Comparison of ENCODE assay signal across 8 cellular contexts in genomic region chr1:159000627-159001026, GRCh38. TPM values are rescaled to one million over a fixed set of nuclear protein-coding genes. Genes with fewer than 3 reads are reported as not detected.
DNase-seq lines count a peak whose midpoint lies in the region; ATAC-seq lines count a peak whose summit lies in the region.

No MANE protein-coding gene starts in this region.

- H3K27ac ChIP-seq in ACC112 (ENCODE audit: low read depth, low read length) = peak overlapping the region; percentile 81
- peak overlapping the region; percentile 93 for H3K27ac ChIP-seq in temporal lobe (ENCODE audit: low read depth, low read length)

- H3K79me2 ChIP-seq in ACC112 (ENCODE audit: control insufficient read depth, insufficient read depth, low read length, unreplicated experiment) = no peaks in the 10 kb centered on the region

- peaks cover 12% of the 10 kb centered on the region for H3K4me1 ChIP-seq in ACC112 (ENCODE audit: control insufficient read depth, insufficient read depth, low read length, unreplicated experiment)

- H3K27ac Mint-ChIP-seq in activated T-cell treated with anti-CD3 and anti-CD28 coated beads, Interleukin-2, amount 50 U/mL, for 72 hours = no peak overlapping the region

- peaks cover 5% of the 10 kb centered on the region; the same call in 1 of the 2 replicates for H3K27me3 ChIP-seq in ACC112 (ENCODE audit: insufficient read depth, low read length)

- no peaks in the 10 kb centered on the region for H3K36me3 ChIP-seq in ACC112 (ENCODE audit: insufficient read depth, low read length)

- H3K4me3 ChIP-seq in ACC112 (ENCODE audit: low read depth, low read length) = peak overlapping the region; percentile 89

- peaks cover 0 to 10% of the 10 kb centered on the region in 2 donors for H3K36me3 Mint-ChIP-seq in activated T-cell treated with anti-CD3 and anti-CD28 coated beads, Interleukin-2, amount 50 U/mL, for 72 hours (ENCODE audit: insufficient read depth in 2 of 2)

- ATAC-seq in left lobe of liver = peak; percentile 55
- ATAC-seq in activated T-cell treated with anti-CD3 and anti-CD28 coated beads, Interleukin-2, amount 50 U/mL, for 72 hours (replicated peaks in 1 of 2) = no peak

- peak; percentile 95 for DNase-seq in M059J (ENCODE audit: low read depth)
- DNase-seq in dedifferentiated amniotic fluid mesenchymal stem cell (ENCODE audit: extremely low spot score) = peak; percentile 91
- DNase-seq in left lobe of liver (ENCODE audit: low spot score) = peak; percentile 63
- DNase-seq in activated T-cell treated with anti-CD3 and anti-CD28 coated beads, Interleukin-2, amount 50 U/mL, for 72 hours = no peak
- DNase-seq in SIG-M5 treated with dmso at 0.1 percent for 504 hours (lab: John Stamatoyannopoulos, UW; ENCODE audit: unreplicated experiment) = no peak
- DNase-seq in activated CD8-positive, alpha-beta memory T cell treated with anti-CD3 and anti-CD28 coated beads, Interleukin-2, amount 50 U/mL, for 48 hours = no peak

- H3K9me3 Mint-ChIP-seq in activated T-cell treated with anti-CD3 and anti-CD28 coated beads, Interleukin-2, amount 50 U/mL, for 72 hours = no peaks in the 10 kb centered on the region

- peak overlapping the region in 1 of 2 donors; percentile 3 for H3K4me3 Mint-ChIP-seq in activated T-cell treated with anti-CD3 and anti-CD28 coated beads, Interleukin-2, amount 50 U/mL, for 72 hours

- H2AFZ ChIP-seq in ACC112 (ENCODE audit: low read length, unreplicated experiment) = peak overlapping the region; percentile 100

- H3K27me3 Mint-ChIP-seq in activated T-cell treated with anti-CD3 and anti-CD28 coated beads, Interleukin-2, amount 50 U/mL, for 72 hours (ENCODE audit: low read depth) = no peaks in the 10 kb centered on the region

- H3K4me1 Mint-ChIP-seq in activated T-cell treated with anti-CD3 and anti-CD28 coated beads, Interleukin-2, amount 50 U/mL, for 72 hours (ENCODE audit: low read depth) = peaks cover 49% of the 10 kb centered on the region

RNA-seq across cellular contexts. Expression of gene IFI16, which starts 9.1 kb away (rescaled TPM):
- total RNA-seq in M059J (2014; rRNA removed; shearing (Covaris generic)) = 75.9 and 103 TPM in 2 replicates
- total RNA-seq in left lobe of liver (5.2 TPM), temporal lobe (19.2 TPM)
- total RNA-seq in activated T-cell treated with anti-CD3 and anti-CD28 coated beads, Interleukin-2, amount 50 U/mL, for 72 hours = 100 to 1,000 TPM; 311 to 326 TPM

Comparison
In these comparisons a context has a peak if more than half of its experiments do, and no peak if none do; other contexts are left out.
1. DNase-seq: peak in M059J (single experiment), dedifferentiated amniotic fluid mesenchymal stem cell (single experiment) and left lobe of liver (single experiment); none in activated T-cell treated with anti-CD3 and anti-CD28 coated beads, Interleukin-2, amount 50 U/mL, for 72 hours (0 of 2), SIG-M5 treated with dmso at 0.1 percent for 504 hours (single experiment) and activated CD8-positive, alpha-beta memory T cell treated with anti-CD3 and anti-CD28 coated beads, Interleukin-2, amount 50 U/mL, for 48 hours (single experiment).